ENCODE assay signal across 20 cellular contexts in genomic region chr15:70471517-70471916, GRCh38.
DNase-seq lines count a peak whose midpoint lies in the region; ATAC-seq, FAIRE-seq and TF ChIP-seq lines count a peak whose summit lies in the region.
"Had no signal": no experiment of that assay in that cellular context is flagged by ENCODE, and none has a peak within 500 bp of the region (broad histone marks: within the 10 kb centered on the region; RNA-seq: fewer than 3 reads in every experiment).

No MANE protein-coding gene starts in this region.

- no peak for TF ChIP-seq RAD21 in A549 (conservative IDR thresholded peaks at IDR 0.05 in 1 of 2, IDR thresholded peaks at IDR 0.05 in 1 of 2)

- H3K4me2 ChIP-seq in A549: no peak overlapping the region
- no peak overlapping the region for H3K4me2 ChIP-seq in PC-9
- H3K4me2 ChIP-seq: GM23338 had no signal

- no peaks in the 10 kb centered on the region for H3K36me3 ChIP-seq in PC-9 (ENCODE audit: low read depth)

- H3K79me2 ChIP-seq in PC-9 (ENCODE audit: low read depth): no peaks in the 10 kb centered on the region

- H3K9me3 ChIP-seq in A549 (no peaks in the 10 kb centered on the region), PC-9 (ENCODE audit: insufficient read depth, low read depth) (no peaks in the 10 kb centered on the region)

- no peaks in the 10 kb centered on the region for H4K20me1 ChIP-seq in PC-9 (ENCODE audit: insufficient read depth)

- H3K4me1 ChIP-seq in A549 (peaks cover 46% of the 10 kb centered on the region), PC-9 (replicated peaks; ENCODE audit: insufficient read depth) (peaks cover 68% of the 10 kb centered on the region)

- H3K27ac ChIP-seq in A549 (no peak overlapping the region), PC-9 (peak overlapping the region; percentile 78; the same call in 1 of the 2 replicates)

- no peak for FAIRE-seq in A549 (lab: Jason Lieb, UNC)
- FAIRE-seq: GM12891, GM18507 had no signal

- ATAC-seq in A549: no peak
- ATAC-seq: GM23338, HCT116 had no signal

- peaks cover 45% of the 10 kb centered on the region for H3F3A ChIP-seq in PC-9 (ENCODE audit: insufficient read depth, low read depth)

- no peaks in the 10 kb centered on the region for H3K36me3 Mint-ChIP-seq in activated naive CD4-positive, alpha-beta T cell treated with anti-CD3 and anti-CD28 coated beads, Interleukin-2, amount 10 ng/mL, durations not matched to agents 7 days and 5 days
- H3K36me3 Mint-ChIP-seq in dendritic cell treated with granulocyte-macrophage colony-stimulating factor and Interleukin-4, amounts not matched to agents 40 ng/mL and 50 ng/mL, for 4 days (ENCODE audit: low read depth): no peaks in the 10 kb centered on the region
- H3K36me3 Mint-ChIP-seq: CD4-positive, alpha-beta memory T cell had no signal

- H3K27me3 ChIP-seq in PC-9 (ENCODE audit: insufficient read depth, low read depth): no peaks in the 10 kb centered on the region

- H3K4me3 ChIP-seq in A549 (no peak overlapping the region), PC-9 (no peak overlapping the region)
- H3K4me3 ChIP-seq: GM23338 had no signal

- H3K9me3 Mint-ChIP-seq in activated naive CD4-positive, alpha-beta T cell treated with anti-CD3 and anti-CD28 coated beads, Interleukin-2, amount 10 ng/mL, durations not matched to agents 7 days and 5 days: no peaks in the 10 kb centered on the region
- H3K9me3 Mint-ChIP-seq in dendritic cell treated with granulocyte-macrophage colony-stimulating factor and Interleukin-4, amounts not matched to agents 40 ng/mL and 50 ng/mL, for 4 days: no peaks in the 10 kb centered on the region
- H3K9me3 Mint-ChIP-seq: CD4-positive, alpha-beta memory T cell; GM23338; H9 had no signal

- H3K27ac Mint-ChIP-seq in activated naive CD4-positive, alpha-beta T cell treated with anti-CD3 and anti-CD28 coated beads, Interleukin-2, amount 10 ng/mL, durations not matched to agents 7 days and 5 days: no peak overlapping the region
- peak overlapping the region; percentile 23 for H3K27ac Mint-ChIP-seq in dendritic cell treated with granulocyte-macrophage colony-stimulating factor and Interleukin-4, amounts not matched to agents 40 ng/mL and 50 ng/mL, for 4 days
- H3K27ac Mint-ChIP-seq: CD4-positive, alpha-beta memory T cell; GM23338 had no signal

- no peaks in the 10 kb centered on the region for H3K9me2 ChIP-seq in PC-9 (ENCODE audit: insufficient read depth)

- peaks cover 25% of the 10 kb centered on the region for H3K4me1 Mint-ChIP-seq in activated naive CD4-positive, alpha-beta T cell treated with anti-CD3 and anti-CD28 coated beads, Interleukin-2, amount 10 ng/mL, durations not matched to agents 7 days and 5 days
- H3K4me1 Mint-ChIP-seq in dendritic cell treated with granulocyte-macrophage colony-stimulating factor and Interleukin-4, amounts not matched to agents 40 ng/mL and 50 ng/mL, for 4 days (ENCODE audit: low read depth): peaks cover 52% of the 10 kb centered on the region

- no peak for TF ChIP-seq EP300 in A549 (IDR thresholded peaks at IDR 0.05)

- H3K4me3 Mint-ChIP-seq in activated naive CD4-positive, alpha-beta T cell treated with anti-CD3 and anti-CD28 coated beads, Interleukin-2, amount 10 ng/mL, durations not matched to agents 7 days and 5 days: no peak overlapping the region
- H3K4me3 Mint-ChIP-seq in dendritic cell treated with granulocyte-macrophage colony-stimulating factor and Interleukin-4, amounts not matched to agents 40 ng/mL and 50 ng/mL, for 4 days: no peak overlapping the region
- H3K4me3 Mint-ChIP-seq: CD4-positive, alpha-beta memory T cell; GM23338; H9 had no signal

- H3K27me3 Mint-ChIP-seq in activated naive CD4-positive, alpha-beta T cell treated with anti-CD3 and anti-CD28 coated beads, Interleukin-2, amount 10 ng/mL, durations not matched to agents 7 days and 5 days: peaks cover 98% of the 10 kb centered on the region
- H3K27me3 Mint-ChIP-seq in dendritic cell treated with granulocyte-macrophage colony-stimulating factor and Interleukin-4, amounts not matched to agents 40 ng/mL and 50 ng/mL, for 4 days: peaks cover 53% of the 10 kb centered on the region

- intact Hi-C loops in PC-9 (cut with micrococcal nuclease; ENCODE audit: unreplicated experiment): no loop called here
- intact Hi-C loops in dendritic cell treated with granulocyte-macrophage colony-stimulating factor and Interleukin-4, amounts not matched to agents 40 ng/mL and 50 ng/mL, for 4 days (cut with micrococcal nuclease): no loop called here

- no TSS peak for BruUV-seq in PC-9 (replicated peaks; lab: Mats Ljungman, UMichigan)

- DNase-seq in activated naive CD4-positive, alpha-beta T cell treated with anti-CD3 and anti-CD28 coated beads, Interleukin-2, amount 10 ng/mL, durations not matched to agents 7 days and 5 days: peak; percentile 16
- no peak for DNase-seq in activated naive CD4-positive, alpha-beta T cell (lab: John Stamatoyannopoulos, UW)
- no peak for DNase-seq in A549 (ENCODE audit: low read depth in 1 of 2, low spot score in 1 of 2)
- DNase-seq in PC-9: no peak
- DNase-seq in kidney glomerular epithelial cell (lab: John Stamatoyannopoulos, UW): no peak
- no peak for DNase-seq in epidermal melanocyte (ENCODE audit: insufficient read length, low spot score)
- DNase-seq: 8988T; C1 segment of cervical spinal cord; Calu3; CD4-positive, alpha-beta memory T cell; COR-L47; DMS53; DMS79 treated with DMSO at 0.1 percent for 48 hours; GF-D8; H9 had no signal

- 50% methylated on average over 1 of the region's 1 CpG for WGBS in A549 (ENCODE audit: missing lambda C conversion rate)

- POLR2A ChIA-PET in A549 (lab: Yijun Ruan, JAX) (no interaction called here), PC-9 (lab: Charles Lee; ENCODE audit: unreplicated experiment) (no interaction called here)

- TF ChIP-seq CTCF in A549 (IDR thresholded peaks at IDR 0.05) (no peak), PC-9 (conservative IDR thresholded peaks at IDR 0.05) (no peak)

- no peak overlapping the region for H2AFZ ChIP-seq in PC-9
- H2AFZ ChIP-seq: GM23338 had no signal

- CTCF ChIA-PET in activated naive CD4-positive, alpha-beta T cell treated with anti-CD3 and anti-CD28 coated beads, Interleukin-2, amount 10 ng/mL, durations not matched to agents 7 days and 5 days (lab: Charles Lee): interaction anchor here (1.0 to 2.5 kb wide), 3 partner anchors 14 to 41 kb away, joined by 3 to 21 read pairs (median 10); no protein-coding TSS in a partner anchor
- CTCF ChIA-PET in A549 (lab: Yijun Ruan, JAX) (interaction anchor here (1.0 to 12.6 kb wide), 7 partner anchors 11 to 995 kb away, joined by 3 to 147 read pairs (median 5); no protein-coding TSS in a partner anchor), PC-9 (lab: Charles Lee) (interaction anchor here (0.5 kb wide), 1 partner anchor 378 kb away, joined by 5 read pairs; no protein-coding TSS in a partner anchor)

- TF ChIP-seq POLR2A in A549 (IDR thresholded peaks at IDR 0.05; ENCODE audit: low read length): no peak

TF ChIP-seq in A549, 52 proteins besides CTCF, POLR2A, EP300 and RAD21:
- TF ChIP-seq MAFK (IDR thresholded peaks at IDR 0.05; ENCODE audit: partially characterized antibody) (peak; percentile 94), KDM5A (IDR thresholded peaks at IDR 0.05) (no peak)
TF ChIP-seq in A549: peak in this region for 1.
